ENCODE assay signal across 8 cellular contexts in the genomic region with DNA sequence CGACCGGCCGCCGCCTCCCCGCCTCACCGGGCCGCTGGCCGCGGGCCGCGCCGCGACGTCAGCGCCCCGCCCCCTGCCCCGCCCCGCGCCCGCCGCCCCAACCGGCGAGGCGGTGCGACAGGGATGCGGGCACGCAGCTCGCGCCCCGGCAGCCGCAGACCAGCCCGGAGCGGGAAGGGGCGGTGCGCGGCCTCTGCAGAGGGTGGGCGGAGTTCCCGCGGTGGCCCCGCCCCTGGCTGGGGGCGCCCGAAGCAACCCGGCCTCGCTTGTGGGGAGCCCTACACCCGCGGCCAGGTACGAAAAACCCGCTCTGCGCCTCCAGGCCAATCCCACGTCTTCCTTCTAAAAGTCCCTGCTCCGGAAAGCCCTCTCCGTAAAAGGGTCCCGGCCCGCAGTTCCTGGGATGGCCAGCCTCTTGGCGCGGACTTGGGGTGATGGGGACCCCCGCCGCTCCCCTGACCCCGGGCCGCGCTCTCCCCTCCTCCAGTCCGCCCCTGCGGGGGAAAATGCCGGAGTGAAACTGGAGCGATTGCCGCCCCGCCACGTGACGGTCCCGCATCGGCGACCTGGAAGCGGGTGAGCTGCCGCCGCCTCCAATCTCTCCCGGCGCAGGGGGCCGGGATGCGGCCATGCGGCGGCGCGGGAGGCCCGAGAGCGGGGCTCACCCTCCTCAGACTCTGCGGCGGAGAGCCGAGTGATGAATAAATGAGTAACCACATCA. TPM values are rescaled to one million over a fixed set of nuclear protein-coding genes. Genes with fewer than 3 reads are reported as not detected.
DNase-seq lines count a peak whose midpoint lies in the region; ATAC-seq and TF ChIP-seq lines count a peak whose summit lies in the region.

A gene with protein sequence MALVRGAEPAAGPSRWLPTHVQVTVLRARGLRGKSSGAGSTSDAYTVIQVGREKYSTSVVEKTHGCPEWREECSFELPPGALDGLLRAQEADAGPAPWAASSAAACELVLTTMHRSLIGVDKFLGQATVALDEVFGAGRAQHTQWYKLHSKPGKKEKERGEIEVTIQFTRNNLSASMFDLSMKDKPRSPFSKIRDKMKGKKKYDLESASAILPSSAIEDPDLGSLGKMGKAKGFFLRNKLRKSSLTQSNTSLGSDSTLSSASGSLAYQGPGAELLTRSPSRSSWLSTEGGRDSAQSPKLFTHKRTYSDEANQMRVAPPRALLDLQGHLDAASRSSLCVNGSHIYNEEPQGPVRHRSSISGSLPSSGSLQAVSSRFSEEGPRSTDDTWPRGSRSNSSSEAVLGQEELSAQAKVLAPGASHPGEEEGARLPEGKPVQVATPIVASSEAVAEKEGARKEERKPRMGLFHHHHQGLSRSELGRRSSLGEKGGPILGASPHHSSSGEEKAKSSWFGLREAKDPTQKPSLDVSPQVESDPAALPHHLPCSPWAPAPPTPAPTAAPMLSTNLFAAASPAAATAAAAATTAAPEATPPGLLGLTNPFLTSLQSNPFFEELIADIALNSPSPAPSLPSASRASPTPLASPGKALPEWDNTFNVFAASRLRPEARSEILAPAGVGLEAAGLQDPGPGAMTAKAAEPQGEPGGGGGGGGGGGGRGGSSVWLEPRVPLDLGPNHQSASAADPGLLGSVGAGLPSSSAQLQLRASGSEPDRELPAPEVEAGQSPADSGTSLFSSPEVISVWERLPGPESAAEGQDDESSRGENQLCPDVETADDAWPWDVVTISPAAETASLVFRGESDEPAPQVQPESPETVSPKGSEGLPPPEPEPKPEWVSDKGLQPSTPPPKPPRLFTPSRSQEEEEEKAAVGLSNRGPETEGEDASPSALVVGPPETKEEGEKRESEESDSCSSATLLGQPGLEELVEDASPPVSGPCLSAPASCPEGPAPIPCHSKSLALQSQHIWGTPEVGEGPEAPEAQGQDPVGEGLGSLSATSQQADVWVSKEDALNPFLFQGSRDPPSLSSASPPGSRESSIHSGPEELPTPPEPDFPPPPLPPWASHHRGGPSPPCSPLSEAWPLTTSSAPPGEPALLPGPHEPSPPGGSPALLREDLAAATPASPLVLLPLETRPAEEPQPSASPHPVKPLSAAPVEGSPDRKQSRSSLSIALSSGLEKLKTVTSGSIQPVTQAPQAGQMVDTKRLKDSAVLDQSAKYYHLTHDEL (N-terminal part only) (minus strand): TSS at position 36 of the 721 bp plus-strand sequence. CDS start 171 bp downstream, outside the sequence.

- peaks cover 41% of the 10 kb centered on the region for H3K79me2 ChIP-seq in smooth muscle cell (ENCODE audit: low read depth)

- H3K4me1 ChIP-seq in smooth muscle cell (ENCODE audit: low read depth), result peaks cover 17% of the 10 kb centered on the region

- H3K9ac ChIP-seq in smooth muscle cell (ENCODE audit: low read depth), result peak within 1 kb of the TSS; percentile 93

- H2AFZ ChIP-seq in smooth muscle cell (ENCODE audit: low read depth), result peak within 1 kb of the TSS; percentile 95

- peaks cover 38% of the 10 kb centered on the region for H4K20me1 ChIP-seq in smooth muscle cell (ENCODE audit: low read depth)

- H3F3A ChIP-seq in smooth muscle cell (ENCODE audit: low read depth), result no peaks in the 10 kb centered on the region

- no peak for TF ChIP-seq CTCF in GM12864 (IDR thresholded peaks at IDR 0.05; ENCODE audit: low read depth, low read length, missing control alignments)
- TF ChIP-seq CTCF in smooth muscle cell (IDR thresholded peaks at IDR 0.05; ENCODE audit: borderline replicate concordance, insufficient read depth, poor library complexity, severe bottlenecking), result peak; percentile 2

- H3K36me3 ChIP-seq in smooth muscle cell (ENCODE audit: low read depth), result no peaks in the 10 kb centered on the region

- peak within 1 kb of the TSS; percentile 93 for H3K4me2 ChIP-seq in smooth muscle cell

- peak; percentile 80 for ATAC-seq in HG02642 (IDR thresholded peaks at IDR 0.05; ENCODE audit: poor library complexity, unreplicated experiment)

- H3K27me3 ChIP-seq in smooth muscle cell (ENCODE audit: low read depth), result no peaks in the 10 kb centered on the region

- WGBS in smooth muscle cell (ENCODE audit: low lambda C conversion rate), result under 1% methylated on average over 50 of the region's 88 CpGs

- H3K27ac ChIP-seq in smooth muscle cell (ENCODE audit: low read depth), result peak within 1 kb of the TSS; percentile 95

- H3K9me3 ChIP-seq in smooth muscle cell (replicated peaks; ENCODE audit: low read depth), result no peaks in the 10 kb centered on the region

- DNase-seq in GM12864 (ENCODE audit: low read depth) (no peak), NCI-H2107 treated with DMSO at 0.1 percent for 48 hours (lab: John Stamatoyannopoulos, UW; ENCODE audit: unreplicated experiment) (peak; percentile 19), cerebellar cortex (ENCODE audit: low spot score) (peak; percentile 79), iris pigment epithelial cell (ENCODE audit: low read depth) (peak; percentile 90), smooth muscle cell (lab: John Stamatoyannopoulos, UW; ENCODE audit: unreplicated experiment) (peak; percentile 78), GF-D8 (lab: John Stamatoyannopoulos, UW) (no peak)
- peak; percentile 83 for DNase-seq in activated CD4-positive, CD25-positive, alpha-beta regulatory T cell treated with anti-CD3 and anti-CD28 coated beads, Interleukin-2, amount 50 U/mL, for 72 hours

- H3K4me3 ChIP-seq in GM12864 (ENCODE audit: low read depth, low read length) (peak within 1 kb of the TSS; percentile 47), smooth muscle cell (peak within 1 kb of the TSS; percentile 67)

RNA-seq across cellular contexts. Expression of the gene that starts here (rescaled TPM):
- total RNA-seq in smooth muscle cell, result 23.3 and 24.3 TPM in 2 replicates
- 31.3 and 32.0 TPM in 2 replicates for polyA plus RNA-seq in smooth muscle cell

Comparison
In these comparisons a context has a peak if more than half of its experiments do, and no peak if none do; other contexts are left out.
1. DNase-seq: peak in NCI-H2107 treated with DMSO at 0.1 percent for 48 hours (single experiment), activated CD4-positive, CD25-positive, alpha-beta regulatory T cell treated with anti-CD3 and anti-CD28 coated beads, Interleukin-2, amount 50 U/mL, for 72 hours (single experiment), cerebellar cortex (single experiment), iris pigment epithelial cell (single experiment) and smooth muscle cell (single experiment); none in GM12864 (single experiment) and GF-D8 (single experiment).